ENCODE assay signal across 23 cellular contexts in genomic region chr14:88901199-88901588, GRCh38.
"Had no signal": no experiment of that assay in that cellular context is flagged by ENCODE, and none has a peak within 500 bp of the region (broad histone marks: within the 10 kb centered on the region; RNA-seq: fewer than 3 reads in every experiment).

No MANE protein-coding gene starts in this region.

- H3K4me1 Mint-ChIP-seq: activated CD4-positive, alpha-beta memory T cell treated with anti-CD3 and anti-CD28 coated beads, Interleukin-2, amount 10 ng/mL, durations not matched to agents 7 days and 5 days; activated CD4-positive, alpha-beta T cell treated with anti-CD3 and anti-CD28 coated beads, Interleukin-2, amount 10 ng/mL, durations not matched to agents 7 days and 5 days; activated naive CD4-positive, alpha-beta T cell treated with anti-CD3 and anti-CD28 coated beads, Interleukin-2, amount 10 ng/mL, durations not matched to agents 7 days and 5 days; activated naive CD8-positive, alpha-beta T cell treated with anti-CD3 and anti-CD28 coated beads, Interleukin-2, amount 10 ng/mL, durations not matched to agents 7 days and 5 days; central memory CD8-positive, alpha-beta T cell; nephron progenitor cell; stimulated activated memory B cell treated with anti-CD40 and anti-IgM and Interleukin-4, amounts not matched to agents 10 μg/mL and 1 μg/mL and 100 μg/mL, for 72 hours; stimulated activated naive CD8-positive, alpha-beta T cell treated with anti-CD3 and anti-CD28 coated beads, Interleukin-15, amount 100 ng/mL, for 72 hours had no signal

- DNase-seq: activated CD4-positive, alpha-beta memory T cell treated with anti-CD3 and anti-CD28 coated beads, Interleukin-2, amount 10 ng/mL, durations not matched to agents 7 days and 5 days; activated CD4-positive, alpha-beta T cell treated with anti-CD3 and anti-CD28 coated beads, Interleukin-2, amount 10 ng/mL, durations not matched to agents 7 days and 5 days; activated CD4-positive, CD25-positive, alpha-beta regulatory T cell treated with anti-CD3 and anti-CD28 coated beads, Interleukin-2, amount 50 U/mL, for 72 hours; activated CD8-positive, alpha-beta memory T cell treated with anti-CD3 and anti-CD28 coated beads, Interleukin-2, amount 50 U/mL, for 48 hours; activated gamma-delta T cell; activated naive CD4-positive, alpha-beta T cell treated with anti-CD3 and anti-CD28 coated beads, Interleukin-2, amount 10 ng/mL, durations not matched to agents 7 days and 5 days; activated naive CD8-positive, alpha-beta T cell treated with anti-CD3 and anti-CD28 coated beads, Interleukin-2, amount 10 ng/mL, durations not matched to agents 7 days and 5 days; activated T-cell treated with anti-CD3 and anti-CD28 coated beads, Interleukin-2, amount 50 U/mL, for 24 hours; brain microvascular endothelial cell; dermis blood vessel endothelial cell; effector CD8-positive, alpha-beta T cell; esophagus squamous epithelium; nephron progenitor cell; pancreas; stimulated activated CD4-positive, alpha-beta T cell treated with anti-CD3 and anti-CD28 coated beads, Interleukin-1b, Interleukin-23, amount 100 ng/mL, for 48 hours; stimulated activated CD4-positive, alpha-beta T cell treated with anti-CD3 and anti-CD28 coated beads, Interleukin-4, amount 100 ng/mL, for 4 hours; stimulated activated CD8-positive, alpha-beta memory T cell treated with anti-CD3 and anti-CD28 coated beads, Interleukin-4, amount 100 ng/mL, for 48 hours; stimulated activated naive CD8-positive, alpha-beta T cell treated with anti-CD3 and anti-CD28 coated beads, Interleukin-15, amount 100 ng/mL, for 72 hours; T-helper 2 cell; thyroid gland; upper lobe of left lung had no signal

- ATAC-seq: pancreas; stimulated activated naive CD8-positive, alpha-beta T cell treated with anti-CD3 and anti-CD28 coated beads, Interleukin-15, amount 100 ng/mL, for 72 hours had no signal

- H3K9me3 Mint-ChIP-seq: activated CD4-positive, alpha-beta memory T cell treated with anti-CD3 and anti-CD28 coated beads, Interleukin-2, amount 10 ng/mL, durations not matched to agents 7 days and 5 days; activated naive CD4-positive, alpha-beta T cell treated with anti-CD3 and anti-CD28 coated beads, Interleukin-2, amount 10 ng/mL, durations not matched to agents 7 days and 5 days; activated naive CD8-positive, alpha-beta T cell treated with anti-CD3 and anti-CD28 coated beads, Interleukin-2, amount 10 ng/mL, durations not matched to agents 7 days and 5 days; central memory CD8-positive, alpha-beta T cell; stimulated activated memory B cell treated with anti-CD40 and anti-IgM and Interleukin-4, amounts not matched to agents 10 μg/mL and 1 μg/mL and 100 μg/mL, for 72 hours; stimulated activated naive CD8-positive, alpha-beta T cell treated with anti-CD3 and anti-CD28 coated beads, Interleukin-15, amount 100 ng/mL, for 72 hours had no signal

- H3K27ac Mint-ChIP-seq: activated CD4-positive, alpha-beta memory T cell treated with anti-CD3 and anti-CD28 coated beads, Interleukin-2, amount 10 ng/mL, durations not matched to agents 7 days and 5 days; activated CD4-positive, alpha-beta T cell treated with anti-CD3 and anti-CD28 coated beads, Interleukin-2, amount 10 ng/mL, durations not matched to agents 7 days and 5 days; activated naive CD4-positive, alpha-beta T cell treated with anti-CD3 and anti-CD28 coated beads, Interleukin-2, amount 10 ng/mL, durations not matched to agents 7 days and 5 days; activated naive CD8-positive, alpha-beta T cell treated with anti-CD3 and anti-CD28 coated beads, Interleukin-2, amount 10 ng/mL, durations not matched to agents 7 days and 5 days; activated T-cell treated with anti-CD3 and anti-CD28 coated beads, Interleukin-2, amount 50 U/mL, for 24 hours; nephron progenitor cell; stimulated activated memory B cell treated with anti-CD40 and anti-IgM and Interleukin-4, amounts not matched to agents 10 μg/mL and 1 μg/mL and 100 μg/mL, for 72 hours; stimulated activated naive CD8-positive, alpha-beta T cell treated with anti-CD3 and anti-CD28 coated beads, Interleukin-15, amount 100 ng/mL, for 72 hours had no signal

- H3K36me3 Mint-ChIP-seq: activated naive CD4-positive, alpha-beta T cell treated with anti-CD3 and anti-CD28 coated beads, Interleukin-2, amount 10 ng/mL, durations not matched to agents 7 days and 5 days; activated naive CD8-positive, alpha-beta T cell treated with anti-CD3 and anti-CD28 coated beads, Interleukin-2, amount 10 ng/mL, durations not matched to agents 7 days and 5 days; stimulated activated memory B cell treated with anti-CD40 and anti-IgM and Interleukin-4, amounts not matched to agents 10 μg/mL and 1 μg/mL and 100 μg/mL, for 72 hours had no signal

- H3K27me3 Mint-ChIP-seq: activated naive CD4-positive, alpha-beta T cell treated with anti-CD3 and anti-CD28 coated beads, Interleukin-2, amount 10 ng/mL, durations not matched to agents 7 days and 5 days had no signal

- H3K4me3 Mint-ChIP-seq: activated CD4-positive, alpha-beta memory T cell treated with anti-CD3 and anti-CD28 coated beads, Interleukin-2, amount 10 ng/mL, durations not matched to agents 7 days and 5 days; activated CD4-positive, alpha-beta T cell treated with anti-CD3 and anti-CD28 coated beads, Interleukin-2, amount 10 ng/mL, durations not matched to agents 7 days and 5 days; activated naive CD4-positive, alpha-beta T cell treated with anti-CD3 and anti-CD28 coated beads, Interleukin-2, amount 10 ng/mL, durations not matched to agents 7 days and 5 days; activated naive CD8-positive, alpha-beta T cell treated with anti-CD3 and anti-CD28 coated beads, Interleukin-2, amount 10 ng/mL, durations not matched to agents 7 days and 5 days; activated T-cell treated with anti-CD3 and anti-CD28 coated beads, Interleukin-2, amount 50 U/mL, for 24 hours; central memory CD8-positive, alpha-beta T cell; nephron progenitor cell; stimulated activated memory B cell treated with anti-CD40 and anti-IgM and Interleukin-4, amounts not matched to agents 10 μg/mL and 1 μg/mL and 100 μg/mL, for 72 hours; stimulated activated naive CD8-positive, alpha-beta T cell treated with anti-CD3 and anti-CD28 coated beads, Interleukin-15, amount 100 ng/mL, for 72 hours had no signal
